1 cellular context compared by ENCODE assay signal in the genomic region with DNA sequence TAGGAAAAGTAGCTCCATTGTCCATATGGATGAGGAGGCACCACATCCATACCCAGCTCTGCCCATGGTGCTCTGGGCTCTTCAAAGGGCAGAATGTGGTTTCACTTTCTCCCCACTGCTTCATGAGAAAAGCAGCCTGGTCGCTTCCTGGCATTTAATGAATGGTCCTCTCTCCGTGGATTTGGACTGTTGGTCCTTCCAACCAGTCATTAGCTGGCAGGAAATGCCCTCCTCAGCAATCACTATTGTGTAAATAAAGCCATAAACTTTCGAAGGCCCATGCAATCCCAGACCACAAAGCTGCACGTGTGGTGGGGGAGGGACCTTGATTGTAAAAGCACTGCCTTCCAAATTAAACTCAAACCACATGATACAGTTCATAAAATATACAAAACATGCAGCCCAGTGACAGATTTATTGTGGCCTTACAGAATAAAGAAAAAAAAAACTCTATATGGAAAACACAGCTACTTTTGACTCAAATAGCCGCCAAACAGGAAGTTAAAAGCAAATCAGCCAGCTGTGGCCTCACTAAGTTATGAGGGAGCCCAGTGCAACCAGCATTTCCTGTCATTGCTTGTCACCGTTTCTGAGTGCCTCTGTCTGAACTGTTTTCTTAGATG.
TF ChIP-seq lines count a peak whose summit lies in the region.

No MANE protein-coding gene starts in this region.

TF ChIP-seq in HepG2, 621 proteins besides CTCF, POLR2A, EP300 and RAD21 (continued from another document and continues in another):
- TF ChIP-seq ZNF646 (CRISPR knock-in tag; IDR thresholded peaks at IDR 0.05): no peak
- no peak for TF ChIP-seq KAT7 (CRISPR knock-in tag; IDR thresholded peaks at IDR 0.05; ENCODE audit: borderline replicate concordance)
- TF ChIP-seq, protein P1, sequence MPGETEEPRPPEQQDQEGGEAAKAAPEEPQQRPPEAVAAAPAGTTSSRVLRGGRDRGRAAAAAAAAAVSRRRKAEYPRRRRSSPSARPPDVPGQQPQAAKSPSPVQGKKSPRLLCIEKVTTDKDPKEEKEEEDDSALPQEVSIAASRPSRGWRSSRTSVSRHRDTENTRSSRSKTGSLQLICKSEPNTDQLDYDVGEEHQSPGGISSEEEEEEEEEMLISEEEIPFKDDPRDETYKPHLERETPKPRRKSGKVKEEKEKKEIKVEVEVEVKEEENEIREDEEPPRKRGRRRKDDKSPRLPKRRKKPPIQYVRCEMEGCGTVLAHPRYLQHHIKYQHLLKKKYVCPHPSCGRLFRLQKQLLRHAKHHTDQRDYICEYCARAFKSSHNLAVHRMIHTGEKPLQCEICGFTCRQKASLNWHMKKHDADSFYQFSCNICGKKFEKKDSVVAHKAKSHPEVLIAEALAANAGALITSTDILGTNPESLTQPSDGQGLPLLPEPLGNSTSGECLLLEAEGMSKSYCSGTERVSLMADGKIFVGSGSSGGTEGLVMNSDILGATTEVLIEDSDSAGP (CRISPR knock-in tag; IDR thresholded peaks at IDR 0.05; ENCODE audit: borderline replicate concordance): no peak
- TF ChIP-seq KDM4B (CRISPR knock-in tag; IDR thresholded peaks at IDR 0.05): no peak
- no peak for TF ChIP-seq ZNF382 (CRISPR knock-in tag; IDR thresholded peaks at IDR 0.05; ENCODE audit: borderline replicate concordance)
- TF ChIP-seq THAP9 (CRISPR knock-in tag; IDR thresholded peaks at IDR 0.05; ENCODE audit: borderline replicate concordance): no peak
- TF ChIP-seq, protein P2, sequence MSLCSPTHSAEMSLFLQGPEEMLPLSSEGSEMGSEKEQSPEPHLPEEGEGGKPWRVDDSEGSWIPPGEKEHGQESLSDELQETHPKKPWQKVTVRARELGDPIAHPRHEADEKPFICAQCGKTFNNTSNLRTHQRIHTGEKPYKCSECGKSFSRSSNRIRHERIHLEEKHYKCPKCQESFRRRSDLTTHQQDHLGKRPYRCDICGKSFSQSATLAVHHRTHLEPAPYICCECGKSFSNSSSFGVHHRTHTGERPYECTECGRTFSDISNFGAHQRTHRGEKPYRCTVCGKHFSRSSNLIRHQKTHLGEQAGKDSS (CRISPR knock-in tag; IDR thresholded peaks at IDR 0.05; ENCODE audit: borderline replicate concordance, low read depth): no peak
- TF ChIP-seq BHLHE40 (IDR thresholded peaks at IDR 0.05; ENCODE audit: low read length): peak; percentile 91
- no peak for TF ChIP-seq SOX13 (IDR thresholded peaks at IDR 0.05)
- peak in 1 of 2 experiments; percentile 60; a peak in 1 of 4 replicates for TF ChIP-seq SOX13 (CRISPR knock-in tag; conservative IDR thresholded peaks at IDR 0.05 in 1 of 2, IDR thresholded peaks at IDR 0.05 in 1 of 2)
- TF ChIP-seq ETV6 (CRISPR knock-in tag; conservative IDR thresholded peaks at IDR 0.05): no peak
- TF ChIP-seq, protein P3, sequence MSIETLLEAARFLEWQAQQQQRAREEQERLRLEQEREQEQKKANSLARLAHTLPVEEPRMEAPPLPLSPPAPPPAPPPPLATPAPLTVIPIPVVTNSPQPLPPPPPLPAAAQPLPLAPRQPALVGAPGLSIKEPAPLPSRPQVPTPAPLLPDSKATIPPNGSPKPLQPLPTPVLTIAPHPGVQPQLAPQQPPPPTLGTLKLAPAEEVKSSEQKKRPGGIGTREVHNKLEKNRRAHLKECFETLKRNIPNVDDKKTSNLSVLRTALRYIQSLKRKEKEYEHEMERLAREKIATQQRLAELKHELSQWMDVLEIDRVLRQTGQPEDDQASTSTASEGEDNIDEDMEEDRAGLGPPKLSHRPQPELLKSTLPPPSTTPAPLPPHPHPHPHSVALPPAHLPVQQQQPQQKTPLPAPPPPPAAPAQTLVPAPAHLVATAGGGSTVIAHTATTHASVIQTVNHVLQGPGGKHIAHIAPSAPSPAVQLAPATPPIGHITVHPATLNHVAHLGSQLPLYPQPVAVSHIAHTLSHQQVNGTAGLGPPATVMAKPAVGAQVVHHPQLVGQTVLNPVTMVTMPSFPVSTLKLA (IDR thresholded peaks at IDR 0.05): peak; percentile 57
- TF ChIP-seq FOXA1 (IDR thresholded peaks at IDR 0.05): no peak
- TF ChIP-seq FOXA1 (CRISPR knock-in tag; IDR thresholded peaks at IDR 0.05): peak; percentile 71
- TF ChIP-seq ZNF790 (CRISPR knock-in tag; IDR thresholded peaks at IDR 0.05; ENCODE audit: borderline replicate concordance): no peak
- TF ChIP-seq ISX (CRISPR knock-in tag; conservative IDR thresholded peaks at IDR 0.05): no peak
- TF ChIP-seq MYC (CRISPR knock-in tag; IDR thresholded peaks at IDR 0.05; ENCODE audit: borderline replicate concordance): peak; percentile 26; the same call in 1 of the 2 replicates
- TF ChIP-seq ZNF317 (CRISPR knock-in tag; IDR thresholded peaks at IDR 0.05): no peak
- TF ChIP-seq ZNF644 (CRISPR knock-in tag; IDR thresholded peaks at IDR 0.05; ENCODE audit: low read depth): peak; percentile 29; the same call in 1 of the 2 replicates
- no peak for TF ChIP-seq ZUFSP (CRISPR knock-in tag; IDR thresholded peaks at IDR 0.05; ENCODE audit: borderline replicate concordance)
- TF ChIP-seq KIAA2018 (CRISPR knock-in tag; IDR thresholded peaks at IDR 0.05; ENCODE audit: borderline replicate concordance): no peak
- no peak for TF ChIP-seq ZFP90 (CRISPR knock-in tag; IDR thresholded peaks at IDR 0.05; ENCODE audit: borderline replicate concordance)
- no peak for TF ChIP-seq MAFG (CRISPR knock-in tag; IDR thresholded peaks at IDR 0.05)
- TF ChIP-seq HDAC2 (CRISPR knock-in tag; IDR thresholded peaks at IDR 0.05): peak; percentile 61
- TF ChIP-seq HMG20A (CRISPR knock-in tag; IDR thresholded peaks at IDR 0.05; ENCODE audit: borderline replicate concordance): peak; percentile 63; the same call in 1 of the 2 replicates
- peak; percentile 56 for TF ChIP-seq NCOA2 (CRISPR knock-in tag; IDR thresholded peaks at IDR 0.05)
